In the genomic region with DNA sequence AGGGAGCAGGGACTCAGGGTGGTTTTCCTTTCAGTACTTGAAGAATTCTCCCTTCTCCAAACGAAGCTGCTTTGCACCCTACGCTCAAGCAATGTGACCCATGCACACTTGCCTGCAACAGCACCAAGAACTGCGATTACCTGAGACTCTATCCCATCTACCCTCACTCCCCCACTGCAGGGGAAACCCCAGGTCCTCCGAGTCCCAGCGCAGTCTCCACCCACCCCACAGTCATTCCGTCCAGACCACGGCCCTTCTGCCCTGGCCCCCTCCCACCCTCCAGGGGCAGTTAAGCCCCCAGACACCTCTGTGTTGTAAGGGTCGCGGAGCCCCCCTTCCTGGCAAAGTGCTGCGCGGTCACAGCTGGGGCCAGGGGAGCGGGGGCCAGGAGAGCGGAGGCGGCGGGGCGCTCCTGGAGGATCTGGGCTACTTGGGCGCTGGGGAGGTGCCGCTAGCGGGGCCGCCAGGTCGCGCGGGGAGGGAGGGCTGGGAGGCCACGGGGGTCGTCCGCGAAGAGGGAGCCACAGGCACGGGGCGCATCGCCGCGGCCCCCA, we compare ENCODE assay signal across 9 cellular contexts. TPM values are rescaled to one million over a fixed set of nuclear protein-coding genes. Genes with fewer than 3 reads are reported as not detected.
A peak's percentile ranks its signal among the peaks of the same experiment; 100 is the strongest.
DNase-seq lines count a peak whose midpoint lies in the region; ATAC-seq and TF ChIP-seq lines count a peak whose summit lies in the region.
"Not testable (repeated sequence)": the region's sequence is repeated elsewhere in the genome, so short reads cannot be mapped to it uniquely, and the experiment has no call there.
"Had no signal": no experiment of that assay in that cellular context is flagged by ENCODE, and none has a peak within 500 bp of the region (broad histone marks: within the 10 kb centered on the region; RNA-seq: fewer than 3 reads in every experiment).

No MANE protein-coding gene starts in this region.

- H3K4ac ChIP-seq in mesendoderm (ENCODE audit: low read depth, low read length): not testable (repeated sequence)

- WGBS in mesendoderm (ENCODE audit: extremely low coverage, insufficient coverage, low lambda C conversion rate): no CpG with 5 or more reads among the region's 32 CpGs

- H3K4me2 ChIP-seq in mesendoderm (ENCODE audit: low read length) (peak overlapping the region; percentile 40), skeletal muscle satellite cell (ENCODE audit: low read length) (peak overlapping the region; percentile 79)

- DNase-seq in AG04450 (ENCODE audit: low read depth, low spot score); SK-N-MC (ENCODE audit: low read depth, low spot score); activated naive CD8-positive, alpha-beta T cell treated with anti-CD3 and anti-CD28 coated beads, Interleukin-2, amount 50 U/mL, for 24 hours; fibroblast of the aortic adventitia (ENCODE audit: low read depth); mesendoderm: not testable (repeated sequence)

- H3K27ac Mint-ChIP-seq in activated naive CD8-positive, alpha-beta T cell treated with anti-CD3 and anti-CD28 coated beads, Interleukin-2, amount 50 U/mL, for 24 hours: not testable (repeated sequence)

- H3K23ac ChIP-seq in mesendoderm (ENCODE audit: low read length): not testable (repeated sequence)

- H3K27me3 Mint-ChIP-seq in activated naive CD8-positive, alpha-beta T cell treated with anti-CD3 and anti-CD28 coated beads, Interleukin-2, amount 50 U/mL, for 24 hours: peaks cover 12% of the 10 kb centered on the region

- H3K27me3 ChIP-seq in AG04450 (ENCODE audit: control insufficient read depth, insufficient read depth, low read length) (peaks cover 18% of the 10 kb centered on the region), skeletal muscle satellite cell (ENCODE audit: control insufficient read depth, insufficient read depth, low read length) (peaks cover 19% of the 10 kb centered on the region)
- not testable (repeated sequence) for H3K27me3 ChIP-seq in mesendoderm (ENCODE audit: insufficient read depth, low read length, poor library complexity)

- H3K36me3 ChIP-seq in SK-N-MC (ENCODE audit: insufficient read depth, low read length); mesendoderm (ENCODE audit: control insufficient read depth, insufficient read depth, low read length); skeletal muscle satellite cell (ENCODE audit: insufficient read depth, low read length): not testable (repeated sequence)

- peak overlapping the region; percentile 68 for H3K4me3 Mint-ChIP-seq in activated naive CD8-positive, alpha-beta T cell treated with anti-CD3 and anti-CD28 coated beads, Interleukin-2, amount 50 U/mL, for 24 hours

- not testable (repeated sequence) for H3K9me3 Mint-ChIP-seq in activated naive CD8-positive, alpha-beta T cell treated with anti-CD3 and anti-CD28 coated beads, Interleukin-2, amount 50 U/mL, for 24 hours

- H3K79me2 ChIP-seq in mesendoderm (ENCODE audit: control insufficient read depth, insufficient read depth, low read length): not testable (repeated sequence)

- not testable (repeated sequence) for H2BK120ac ChIP-seq in mesendoderm (ENCODE audit: low read depth, low read length)

- not testable (repeated sequence) for H3K9me3 ChIP-seq in AG04450 (ENCODE audit: control insufficient read depth, insufficient read depth, low read length); SK-N-MC (ENCODE audit: low read depth, low read length); skeletal muscle satellite cell (replicated peaks; ENCODE audit: low read length)

- peak; percentile 33 for ATAC-seq in GM19438 (IDR thresholded peaks at IDR 0.05; ENCODE audit: low read depth, unreplicated experiment)
- ATAC-seq in HG03066 (IDR thresholded peaks at IDR 0.05; ENCODE audit: low read depth, unreplicated experiment): peak; percentile 15
- ATAC-seq in activated naive CD8-positive, alpha-beta T cell treated with anti-CD3 and anti-CD28 coated beads, Interleukin-2, amount 50 U/mL, for 24 hours: peak; percentile 33

- not testable (repeated sequence) for H2BK5ac ChIP-seq in mesendoderm (ENCODE audit: low read length)

- H3K4me1 ChIP-seq in mesendoderm (ENCODE audit: control insufficient read depth, low read depth, low read length); skeletal muscle satellite cell (ENCODE audit: control insufficient read depth, insufficient read depth, low read length): not testable (repeated sequence)

- peak overlapping the region; percentile 86 for H3K56ac ChIP-seq in mesendoderm (ENCODE audit: low read length)

- not testable (repeated sequence) for H3K27ac ChIP-seq in AG04450 (ENCODE audit: low read depth, low read length); SK-N-MC; mesendoderm (ENCODE audit: low read depth, low read length)

- not testable (repeated sequence) for TF ChIP-seq CTCF in AG04450 (IDR thresholded peaks at IDR 0.05; ENCODE audit: low read depth, low read length); fibroblast of the aortic adventitia (IDR thresholded peaks at IDR 0.05; ENCODE audit: insufficient read depth, low read length)

- H2AK5ac ChIP-seq in mesendoderm (ENCODE audit: low read length): not testable (repeated sequence)

- H3K18ac ChIP-seq in mesendoderm (ENCODE audit: low read length): peak overlapping the region; percentile 65

- peak overlapping the region; percentile 61 for H3K4me3 ChIP-seq in AG04450 (ENCODE audit: low read depth, low read length)
- peak overlapping the region; percentile 64; the same call in 1 of the 2 replicates for H3K4me3 ChIP-seq in SK-N-MC
- peak overlapping the region; percentile 66 for H3K4me3 ChIP-seq in fibroblast of the aortic adventitia (ENCODE audit: low read depth, low read length)
- H3K4me3 ChIP-seq in mesendoderm (ENCODE audit: low read length): peak overlapping the region; percentile 33
- H3K4me3 ChIP-seq in skeletal muscle satellite cell (ENCODE audit: low read length): peak overlapping the region; percentile 57

- POLR2A ChIA-PET in AG04450 (lab: Yijun Ruan, JAX): not testable (repeated sequence)

- not testable (repeated sequence) for H3K79me1 ChIP-seq in mesendoderm (ENCODE audit: low read length)

- not testable (repeated sequence) for H4K5ac ChIP-seq in mesendoderm (ENCODE audit: low read length)

- not testable (repeated sequence) for H4K8ac ChIP-seq in mesendoderm (ENCODE audit: low read depth, low read length)

- not testable (repeated sequence) for H2BK15ac ChIP-seq in mesendoderm (replicated peaks; ENCODE audit: low read depth)

- H3K4me1 Mint-ChIP-seq in activated naive CD8-positive, alpha-beta T cell treated with anti-CD3 and anti-CD28 coated beads, Interleukin-2, amount 50 U/mL, for 24 hours: peaks cover 16% of the 10 kb centered on the region

- not testable (repeated sequence) for H3K9ac ChIP-seq in SK-N-MC (ENCODE audit: insufficient read length); skeletal muscle satellite cell (ENCODE audit: low read depth, low read length)
- H3K9ac ChIP-seq in mesendoderm (ENCODE audit: low read length): peak overlapping the region; percentile 82

- CTCF ChIA-PET in AG04450 (lab: Charles Lee): not testable (repeated sequence)

- not testable (repeated sequence) for H3K36me3 Mint-ChIP-seq in activated naive CD8-positive, alpha-beta T cell treated with anti-CD3 and anti-CD28 coated beads, Interleukin-2, amount 50 U/mL, for 24 hours (ENCODE audit: low read depth)

RNA-seq across cellular contexts. Expression of a gene that starts 59.9 kb away (rescaled TPM):
- not detected in 2 replicates for polyA plus RNA-seq in AG04450 (2011; rRNA removed)
- not detected in 2 replicates for polyA minus RNA-seq in AG04450 (2011; rRNA and poly(A)+ RNA removed)
- not detected in 2 replicates for total RNA-seq in fibroblast of the aortic adventitia (ENCODE audit: low replicate concordance)
- polyA plus RNA-seq in mesendoderm (2013, experiment 1 of 2): 0.18 TPM
- polyA plus RNA-seq in mesendoderm (2013, experiment 2 of 2): not detected
- not detected in 2 replicates for total RNA-seq in skeletal muscle satellite cell (2012; rRNA removed)
- total RNA-seq: H4 had no signal
